ENCODE assay signal across 17 cellular contexts in genomic region chr9:35057271-35057620, GRCh38.
"Had no signal": no experiment of that assay in that cellular context is flagged by ENCODE, and none has a peak within 500 bp of the region (broad histone marks: within the 10 kb centered on the region; RNA-seq: fewer than 3 reads in every experiment).

No MANE protein-coding gene starts in this region.

- H3K9me3 Mint-ChIP-seq: activated B cell treated with CpG ODN at 0.5 μM for 24 hours, type B pancreatic cell had no signal

- H3K4me1 ChIP-seq: adrenal gland, gastroesophageal sphincter, prostate gland, spleen, suprapubic skin had no signal

- H3K27ac Mint-ChIP-seq: nephron, type B pancreatic cell had no signal

- H3K27ac ChIP-seq: adrenal gland, gastroesophageal sphincter, prostate gland, spleen, suprapubic skin had no signal

- H3K4me3 ChIP-seq: adrenal gland, gastroesophageal sphincter, prostate gland, spleen, suprapubic skin had no signal

- H3K27me3 ChIP-seq: adrenal gland, gastroesophageal sphincter, spleen, suprapubic skin had no signal

- H3K4me3 Mint-ChIP-seq: activated B cell treated with CpG ODN at 0.5 μM for 24 hours, nephron, type B pancreatic cell had no signal

- H3K27me3 Mint-ChIP-seq: activated B cell treated with CpG ODN at 0.5 μM for 24 hours, type B pancreatic cell had no signal

- H3K9me3 ChIP-seq: adrenal gland, gastroesophageal sphincter, prostate gland, spleen, suprapubic skin had no signal

- ATAC-seq: gastroesophageal sphincter, SK-N-SH treated with all-trans-retinoic acid at 6 μM for 48 hours had no signal

- H3K4me1 Mint-ChIP-seq: activated B cell treated with CpG ODN at 0.5 μM for 24 hours, nephron had no signal

- DNase-seq: activated B cell treated with CpG ODN at 0.5 μM for 24 hours; activated CD4-positive, alpha-beta T cell treated with anti-CD3 and anti-CD28 coated beads, Interleukin-2, amount 50 U/mL, for 1 hour; adrenal gland; effector memory CD4-positive, alpha-beta T cell; islet precursor cell; mammary epithelial cell; spleen; stimulated activated CD4-positive, alpha-beta T cell treated with anti-CD3 and anti-CD28 coated beads, Interleukin-1b, Interleukin-23, amount 100 ng/mL, for 48 hours; stimulated activated naive CD4-positive, alpha-beta T cell treated with Interleukin-2 at 50 U/mL for 16 hours; T-helper 2 cell had no signal

- FAIRE-seq: TTC549 had no signal
